In genomic region chr1:3498246-3498930, GRCh38 we compare ENCODE assay signal across 2 cellular contexts.
TF ChIP-seq lines count a peak whose summit lies in the region.

No MANE protein-coding gene starts in this region.

TF ChIP-seq in HEK293, 187 proteins besides CTCF, POLR2A, EP300 and RAD21:
- TF ChIP-seq ZBTB1 (tag by site-specific recombination; IDR thresholded peaks at IDR 0.05) (no peak), ZIC2 (tag by site-specific recombination; IDR thresholded peaks at IDR 0.05) (peak; percentile 33; the same call in 1 of the 2 replicates), ZNF132 (tag by site-specific recombination; IDR thresholded peaks at IDR 0.05; ENCODE audit: borderline replicate concordance) (no peak), ZNF280D (tag by site-specific recombination; IDR thresholded peaks at IDR 0.05) (no peak)

TF ChIP-seq in H1, 55 proteins besides CTCF, POLR2A, EP300 and RAD21:
- no peak for TF ChIP-seq RBBP5 (IDR thresholded peaks at IDR 0.05; ENCODE audit: borderline replicate concordance, low read depth, low read length)
- TF ChIP-seq CTBP2 (IDR thresholded peaks at IDR 0.05; ENCODE audit: borderline replicate concordance, insufficient read depth, insufficient read length, low read length): no peak
- TF ChIP-seq CBX5 (IDR thresholded peaks at IDR 0.05; ENCODE audit: low read depth, low read length): no peak
- no peak for TF ChIP-seq CHD1 (IDR thresholded peaks at IDR 0.05; ENCODE audit: low read depth, low read length)
- no peak for TF ChIP-seq SP4 (IDR thresholded peaks at IDR 0.05; ENCODE audit: low read length)
- no peak for TF ChIP-seq YY1 (IDR thresholded peaks at IDR 0.05; ENCODE audit: low read depth, low read length)
- TF ChIP-seq ZNF274 (IDR thresholded peaks at IDR 0.05; ENCODE audit: borderline replicate concordance, extremely low read depth, low read length): no peak
- no peak for TF ChIP-seq POU5F1 (IDR thresholded peaks at IDR 0.05; ENCODE audit: low read depth, low read length)
- TF ChIP-seq SRF (IDR thresholded peaks at IDR 0.05; ENCODE audit: low read depth, low read length): no peak
- TF ChIP-seq TAF7 (optimal IDR thresholded peaks at IDR 0.05; ENCODE audit: borderline replicate concordance, low read depth, low read length): no peak
- no peak for TF ChIP-seq SP1 (IDR thresholded peaks at IDR 0.05; ENCODE audit: low read depth, low read length)
- no peak for TF ChIP-seq JUND (IDR thresholded peaks at IDR 0.05; ENCODE audit: low read length)
- no peak for TF ChIP-seq TCF12 (IDR thresholded peaks at IDR 0.05; ENCODE audit: low read depth, low read length)
- no peak for TF ChIP-seq USF2 (IDR thresholded peaks at IDR 0.05; ENCODE audit: low read length)
- no peak for TF ChIP-seq KDM1A (IDR thresholded peaks at IDR 0.05; ENCODE audit: borderline replicate concordance, low read length)
- TF ChIP-seq KDM5A (IDR thresholded peaks at IDR 0.05; ENCODE audit: low read length): no peak
- no peak for TF ChIP-seq TBP (IDR thresholded peaks at IDR 0.05; ENCODE audit: low read depth, low read length)
- no peak for TF ChIP-seq NRF1 (IDR thresholded peaks at IDR 0.05; ENCODE audit: low read depth, low read length)
